Comparison of ENCODE assay signal across 9 cellular contexts in the genomic region with DNA sequence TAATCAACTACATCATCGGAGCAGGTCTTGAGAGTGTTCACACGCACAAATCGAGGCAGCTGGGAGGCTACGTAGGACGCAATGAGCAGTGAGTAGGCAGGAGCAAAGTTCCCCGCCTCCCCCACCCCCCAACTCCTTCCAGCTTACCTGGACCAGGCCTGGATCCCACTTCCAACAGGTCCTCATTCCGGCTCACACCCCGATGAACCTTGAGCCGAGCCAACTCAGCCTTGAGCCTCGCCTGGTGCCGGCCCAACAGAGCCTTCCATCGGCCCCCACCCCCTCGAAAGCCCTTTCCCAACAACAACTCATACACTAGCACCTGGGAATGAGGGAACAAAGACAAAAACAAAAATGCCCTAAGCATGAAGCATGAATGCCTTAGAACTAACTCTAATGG. TPM values are rescaled to one million over a fixed set of nuclear protein-coding genes. Genes with fewer than 3 reads are reported as not detected.
DNase-seq lines count a peak whose midpoint lies in the region; ATAC-seq and TF ChIP-seq lines count a peak whose summit lies in the region.
"Had no signal": no experiment of that assay in that cellular context is flagged by ENCODE, and none has a peak within 500 bp of the region (broad histone marks: within the 10 kb centered on the region; RNA-seq: fewer than 3 reads in every experiment).

No MANE protein-coding gene starts in this region.

- H3K4me1 ChIP-seq in OCI-LY1 (ENCODE audit: insufficient read depth, low read length, severe bottlenecking) (peaks cover 22% of the 10 kb centered on the region), endodermal cell (ENCODE audit: control insufficient read depth, insufficient read depth, low read length) (peaks cover 3% of the 10 kb centered on the region)

- H3K9me3 ChIP-seq in OCI-LY1 (ENCODE audit: low read length): no peaks in the 10 kb centered on the region; the same call in 1 of the 2 replicates
- no peaks in the 10 kb centered on the region for H3K9me3 ChIP-seq in endodermal cell (ENCODE audit: control insufficient read depth, low read length)

- H3K9ac ChIP-seq in OCI-LY1 (ENCODE audit: low read length) (peak overlapping the region; percentile 79), endodermal cell (ENCODE audit: extremely low read depth, low read length, poor library complexity, severe bottlenecking) (no peak overlapping the region)

- H3K36me3 ChIP-seq in OCI-LY1 (ENCODE audit: insufficient read depth, low read length) (peaks cover 48% of the 10 kb centered on the region), endodermal cell (ENCODE audit: control insufficient read depth, insufficient read depth, low read length) (peaks cover 17% of the 10 kb centered on the region)

- H3F3A ChIP-seq in OCI-LY1 (ENCODE audit: insufficient read depth, low read length): no peaks in the 10 kb centered on the region

- H3K4me3 ChIP-seq in GM12865 (ENCODE audit: low read depth, low read length): peak overlapping the region; percentile 81
- H3K4me3 ChIP-seq in OCI-LY1 (ENCODE audit: low read depth, low read length, poor library complexity, severe bottlenecking): peak overlapping the region; percentile 80
- H3K4me3 ChIP-seq in endodermal cell (ENCODE audit: low read length): peak overlapping the region; percentile 92
- peak overlapping the region; percentile 67 for H3K4me3 ChIP-seq in retinal pigment epithelial cell (ENCODE audit: low read length)

- H4K20me1 ChIP-seq in OCI-LY1 (ENCODE audit: insufficient read depth, low read length): no peaks in the 10 kb centered on the region

- H3K27me3 ChIP-seq in OCI-LY1 (ENCODE audit: insufficient read depth, low read length) (no peaks in the 10 kb centered on the region), endodermal cell (ENCODE audit: control insufficient read depth, insufficient read depth, low read length, poor library complexity, severe bottlenecking) (no peaks in the 10 kb centered on the region)

- no peak overlapping the region for H2AFZ ChIP-seq in OCI-LY1 (ENCODE audit: low read length)

- peak overlapping the region; percentile 89 for H3K4me2 ChIP-seq in OCI-LY1 (ENCODE audit: low read length)

- H3K9me3 Mint-ChIP-seq in endodermal cell: peaks cover 2% of the 10 kb centered on the region

- no peak for TF ChIP-seq POLR2A in GM18505 (IDR thresholded peaks at IDR 0.05; ENCODE audit: borderline replicate concordance, extremely low read depth, insufficient read depth, insufficient read length)

- peaks cover 10% of the 10 kb centered on the region for H3K27me3 Mint-ChIP-seq in endodermal cell (ENCODE audit: insufficient read depth)

- WGBS in endodermal cell (ENCODE audit: insufficient coverage in 1 of 2, insufficient read length in 1 of 2), 2 experiments: 95 to 96% methylated on average over 5 to 13 of the region's 13 CpGs

- TF ChIP-seq CTCF in GM12865 (IDR thresholded peaks at IDR 0.05; ENCODE audit: insufficient read depth, low read depth, low read length, missing control alignments): no peak
- TF ChIP-seq CTCF in OCI-LY1 (IDR thresholded peaks at IDR 0.05; ENCODE audit: low read length): no peak
- TF ChIP-seq CTCF in endodermal cell (conservative IDR thresholded peaks at IDR 0.05): no peak
- TF ChIP-seq CTCF in retinal pigment epithelial cell (conservative IDR thresholded peaks at IDR 0.05; ENCODE audit: low read depth, low read length): no peak

- DNase-seq in GM12865 (ENCODE audit: low read depth): no peak
- DNase-seq in endodermal cell: no peak
- DNase-seq in retinal pigment epithelial cell (ENCODE audit: low read depth): no peak
- DNase-seq in H4 (ENCODE audit: low spot score): no peak
- no peak for DNase-seq in NCI-H82 (lab: John Stamatoyannopoulos, UW)
- no peak for DNase-seq in OCI-M2 (lab: John Stamatoyannopoulos, UW; ENCODE audit: unreplicated experiment)

- peaks cover 21% of the 10 kb centered on the region for H3K79me2 ChIP-seq in OCI-LY1 (ENCODE audit: insufficient read depth, low read length)

- H3K27ac Mint-ChIP-seq in endodermal cell: peak overlapping the region; percentile 78

- ATAC-seq in GM18505 (IDR thresholded peaks at IDR 0.05; ENCODE audit: unreplicated experiment): no peak

- peaks cover 25% of the 10 kb centered on the region for H3K36me3 Mint-ChIP-seq in endodermal cell (ENCODE audit: low read depth)

- H3K27ac ChIP-seq in OCI-LY1 (ENCODE audit: low read depth, low read length, poor library complexity, severe bottlenecking) (peak overlapping the region; percentile 41), endodermal cell (ENCODE audit: low read depth, low read length) (no peak overlapping the region)

- peak overlapping the region; percentile 89 for H3K4me3 Mint-ChIP-seq in endodermal cell

- H3K9me2 ChIP-seq in OCI-LY1 (ENCODE audit: low read depth, low read length): no peaks in the 10 kb centered on the region

- H3K4me1 Mint-ChIP-seq in endodermal cell: peaks cover 7% of the 10 kb centered on the region

RNA-seq across cellular contexts. Expression of gene NSUN5, which starts 1.2 kb away (rescaled TPM):
- 10 to 100 TPM; 40.3 to 42.1 TPM for total RNA-seq in endodermal cell
- 31.3 TPM for polyA plus RNA-seq in endodermal cell (2013, experiment 1 of 2)
- polyA plus RNA-seq in endodermal cell (2013, experiment 2 of 2): 30.4 TPM
- total RNA-seq in H4 (2014; rRNA removed; shearing (Covaris generic)): 19.9 and 34.0 TPM in 2 replicates

RNA-seq across cellular contexts. Expression of gene TRIM50, which starts 20.4 kb away (rescaled TPM):
- total RNA-seq in endodermal cell: under 1 TPM; 0.24 to 0.33 TPM
- polyA plus RNA-seq in endodermal cell (2013, experiment 1 of 2): not detected
- polyA plus RNA-seq in endodermal cell (2013, experiment 2 of 2): not detected
- total RNA-seq in H4 (2014; rRNA removed; shearing (Covaris generic)): not detected in 2 replicates
- total RNA-seq: endothelial cell of umbilical vein had no signal
- polyA plus RNA-seq: endothelial cell of umbilical vein had no signal

RNA-seq across cellular contexts. Expression of gene FKBP6, which starts 20.5 kb away (rescaled TPM):
- total RNA-seq in endodermal cell: not detected
- polyA plus RNA-seq in endodermal cell (2013, experiment 1 of 2): not detected
- polyA plus RNA-seq in endodermal cell (2013, experiment 2 of 2): not detected
- not detected in 2 replicates for total RNA-seq in H4 (2014; rRNA removed; shearing (Covaris generic))
- total RNA-seq: endothelial cell of umbilical vein had no signal
